In genomic region chr4:135770505-135770904, GRCh38 we compare ENCODE assay signal across 21 cellular contexts.
DNase-seq lines count a peak whose midpoint lies in the region; ATAC-seq and TF ChIP-seq lines count a peak whose summit lies in the region.
"Had no signal": no experiment of that assay in that cellular context is flagged by ENCODE, and none has a peak within 500 bp of the region (broad histone marks: within the 10 kb centered on the region; RNA-seq: fewer than 3 reads in every experiment).

No MANE protein-coding gene starts in this region.

- H3K36me3 ChIP-seq in PC-3 (ENCODE audit: low read depth, low read length), result no peaks in the 10 kb centered on the region
- H3K36me3 ChIP-seq in RWPE2 (ENCODE audit: low read depth), result no peaks in the 10 kb centered on the region
- H3K36me3 ChIP-seq: BLaER1 had no signal

- H3K36me3 Mint-ChIP-seq in T-helper 2 cell treated with Interferon-gamma antibody and Interleukin-4, amounts not matched to agents 5 μg/mL and 100 μg/mL, for 36 hours (ENCODE audit: low read depth), result no peaks in the 10 kb centered on the region
- H3K36me3 Mint-ChIP-seq: CD4-positive, CD25-positive, alpha-beta regulatory T cell; CD8-positive, alpha-beta T cell had no signal

- peaks cover 35% of the 10 kb centered on the region for H3K9me3 Mint-ChIP-seq in T-helper 2 cell treated with Interferon-gamma antibody and Interleukin-4, amounts not matched to agents 5 μg/mL and 100 μg/mL, for 36 hours

- no peak overlapping the region for H3K4me2 ChIP-seq in PC-3 (ENCODE audit: low read length)
- H3K4me2 ChIP-seq: BLaER1, GM23338 had no signal

- H3K4me1 ChIP-seq in PC-3 (ENCODE audit: insufficient read depth, low read length), result no peaks in the 10 kb centered on the region
- peaks cover 13% of the 10 kb centered on the region for H3K4me1 ChIP-seq in RWPE2 (ENCODE audit: insufficient read depth, poor library complexity, severe bottlenecking)
- H3K4me1 ChIP-seq: BLaER1 had no signal

- CTCF ChIA-PET in PC-3 (lab: Charles Lee), result no interaction called here

- H3K79me2 ChIP-seq in PC-3 (ENCODE audit: low read length), result no peaks in the 10 kb centered on the region

- no peaks in the 10 kb centered on the region for H4K20me1 ChIP-seq in PC-3 (ENCODE audit: low read length)
- H4K20me1 ChIP-seq: BLaER1 had no signal

- ATAC-seq in PC-3, result peak; percentile 84
- peak; percentile 55; the same call in 2 of the 3 replicates for ATAC-seq in RWPE2 (ENCODE audit: low read depth)
- no peak for ATAC-seq in HG03460 (IDR thresholded peaks at IDR 0.05; ENCODE audit: unreplicated experiment)
- ATAC-seq: CD8-positive, alpha-beta T cell; GM23338; HCT116 had no signal

- intact Hi-C loops in PC-3 (cut with micrococcal nuclease), result no loop called here

- no peak overlapping the region for H3K4me3 Mint-ChIP-seq in T-helper 2 cell treated with Interferon-gamma antibody and Interleukin-4, amounts not matched to agents 5 μg/mL and 100 μg/mL, for 36 hours
- H3K4me3 Mint-ChIP-seq: B cell; CD4-positive, CD25-positive, alpha-beta regulatory T cell; CD8-positive, alpha-beta T cell; GM23338; H9 had no signal

- H3K27me3 Mint-ChIP-seq in T-helper 2 cell treated with Interferon-gamma antibody and Interleukin-4, amounts not matched to agents 5 μg/mL and 100 μg/mL, for 36 hours (ENCODE audit: low read depth), result no peaks in the 10 kb centered on the region
- H3K27me3 Mint-ChIP-seq: B cell; CD4-positive, CD25-positive, alpha-beta regulatory T cell had no signal

- DNase-seq in ELR (ENCODE audit: low read depth) (peak; percentile 32), PC-3 (peak; percentile 34), RWPE2 (ENCODE audit: low spot score) (no peak), epithelial cell of esophagus (ENCODE audit: low read depth) (peak; percentile 29), NCI-H446 (lab: John Stamatoyannopoulos, UW) (no peak), KBM-7 (no peak)
- DNase-seq in T-helper 2 cell treated with Interferon-gamma antibody and Interleukin-4, amounts not matched to agents 5 μg/mL and 100 μg/mL, for 36 hours (ENCODE audit: low spot score), result no peak
- DNase-seq: CD4-positive, CD25-positive, alpha-beta regulatory T cell; CD8-positive, alpha-beta T cell; DMS 273 treated with DMSO at 0.1 percent for 48 hours; DMS79; EL; GF-D8; H9 had no signal

- H3K4me3 ChIP-seq in PC-3 (ENCODE audit: low read length), result no peak overlapping the region
- no peak overlapping the region for H3K4me3 ChIP-seq in RWPE2 (ENCODE audit: severe bottlenecking)
- no peak overlapping the region for H3K4me3 ChIP-seq in epithelial cell of esophagus (ENCODE audit: low read length)
- H3K4me3 ChIP-seq: BLaER1, GM23338 had no signal

- POLR2A ChIA-PET in PC-3 (lab: Charles Lee; ENCODE audit: unreplicated experiment), result no interaction called here

- no peaks in the 10 kb centered on the region for H3F3A ChIP-seq in PC-3 (ENCODE audit: low read length, unreplicated experiment)

- H3K27ac ChIP-seq in PC-3 (ENCODE audit: low read length) (no peak overlapping the region), RWPE2 (ENCODE audit: poor library complexity, severe bottlenecking) (no peak overlapping the region)
- H3K27ac ChIP-seq: 22Rv1, BLaER1, C4-2B had no signal

- no peak overlapping the region for H2AFZ ChIP-seq in PC-3 (ENCODE audit: low read length)
- H2AFZ ChIP-seq: GM23338 had no signal

- no TSS peak for BruUV-seq in PC-3 (replicated peaks; lab: Mats Ljungman, UMichigan)

- H3K27me3 ChIP-seq in PC-3 (ENCODE audit: low read length), result no peaks in the 10 kb centered on the region
- no peaks in the 10 kb centered on the region for H3K27me3 ChIP-seq in RWPE2 (ENCODE audit: insufficient read depth, poor library complexity, severe bottlenecking)
- H3K27me3 ChIP-seq: BLaER1 had no signal

- H3K9me2 ChIP-seq in PC-3 (replicated peaks; ENCODE audit: low read length), result no peaks in the 10 kb centered on the region

- TF ChIP-seq CTCF in PC-3 (conservative IDR thresholded peaks at IDR 0.05; ENCODE audit: low read depth, low read length) (no peak), RWPE2 (IDR thresholded peaks at IDR 0.05; ENCODE audit: poor library complexity, severe bottlenecking) (no peak), epithelial cell of esophagus (IDR thresholded peaks at IDR 0.05; ENCODE audit: insufficient read depth, low read depth, low read length, missing control alignments) (no peak)

- in situ Hi-C loops in KBM-7 (cut with MboI; ENCODE audit: low pct_unique_long_range_greater_than_20kb, low sequenced_read_pairs), result no loop called here

- no peaks in the 10 kb centered on the region for H3K4me1 Mint-ChIP-seq in T-helper 2 cell treated with Interferon-gamma antibody and Interleukin-4, amounts not matched to agents 5 μg/mL and 100 μg/mL, for 36 hours (ENCODE audit: low read depth)
- H3K4me1 Mint-ChIP-seq: B cell; CD4-positive, CD25-positive, alpha-beta regulatory T cell; GM23338; H9 had no signal

- H3K9me3 ChIP-seq in PC-3 (ENCODE audit: low read length) (no peaks in the 10 kb centered on the region), RWPE2 (ENCODE audit: severe bottlenecking) (no peaks in the 10 kb centered on the region)

- no peak overlapping the region for H3K27ac Mint-ChIP-seq in T-helper 2 cell treated with Interferon-gamma antibody and Interleukin-4, amounts not matched to agents 5 μg/mL and 100 μg/mL, for 36 hours
- H3K27ac Mint-ChIP-seq: B cell; CD4-positive, CD25-positive, alpha-beta regulatory T cell; CD8-positive, alpha-beta T cell; GM23338; H9 had no signal

- H3K9ac ChIP-seq in PC-3 (ENCODE audit: low read length), result no peak overlapping the region
- H3K9ac ChIP-seq: BLaER1 had no signal

Comparison
In these comparisons a context has a peak if more than half of its experiments do, and no peak if none do; other contexts are left out.
1. DNase-seq: peak in ELR (single experiment), PC-3 (single experiment) and epithelial cell of esophagus (single experiment); none in RWPE2 (single experiment), T-helper 2 cell treated with Interferon-gamma antibody and Interleukin-4, amounts not matched to agents 5 μg/mL and 100 μg/mL, for 36 hours (single experiment), NCI-H446 (0 of 2) and KBM-7 (single experiment).